In genomic region chr9:13295556-13295955, GRCh38 we compare ENCODE assay signal across 21 cellular contexts. TPM values are rescaled to one million over a fixed set of nuclear protein-coding genes. Genes with fewer than 3 reads are reported as not detected.
DNase-seq lines count a peak whose midpoint lies in the region; ATAC-seq, FAIRE-seq and TF ChIP-seq lines count a peak whose summit lies in the region.
"Had no signal": no experiment of that assay in that cellular context is flagged by ENCODE, and none has a peak within 500 bp of the region (broad histone marks: within the 10 kb centered on the region; RNA-seq: fewer than 3 reads in every experiment).

No MANE protein-coding gene starts in this region.

- H3K27me3 ChIP-seq in K562 (ENCODE audit: control insufficient read depth in 2 of 2, insufficient read depth in 2 of 2, low read length in 2 of 2) (no peaks in the 10 kb centered on the region), adrenal gland (no peaks in the 10 kb centered on the region)
- H3K27me3 ChIP-seq: MG63 had no signal

- no peaks in the 10 kb centered on the region for H4K20me1 ChIP-seq in K562 (replicated peaks; ENCODE audit: control insufficient read depth, insufficient read depth, low read length)

- H3K9me1 ChIP-seq in K562 (ENCODE audit: control insufficient read depth, insufficient read depth, low read length): no peaks in the 10 kb centered on the region

- no peak for TF ChIP-seq CTCF in K562 (IDR thresholded peaks at IDR 0.05 in 2 of 3, conservative IDR thresholded peaks at IDR 0.05 in 1 of 3; ENCODE audit: insufficient read depth in 2 of 3, low read depth in 1 of 3, low read length in 3 of 3)
- no peak for TF ChIP-seq CTCF in retinal pigment epithelial cell (conservative IDR thresholded peaks at IDR 0.05; ENCODE audit: low read depth, low read length)
- TF ChIP-seq CTCF in adrenal gland (IDR thresholded peaks at IDR 0.05): no peak

- ATAC-seq in Right ventricle myocardium superior (ENCODE audit: poor library complexity) (peak; percentile 24), left cardiac atrium (no peak), K562 (no peak)
- ATAC-seq: PC-3 had no signal

- no peaks in the 10 kb centered on the region for H3K79me2 ChIP-seq in K562 (ENCODE audit: control insufficient read depth, insufficient read depth, low read length)

- in situ Hi-C loops in K562 (cut with MboI): no loop called here

- H3K4me1 ChIP-seq in K562 (replicated peaks in 1 of 2; ENCODE audit: control insufficient read depth in 2 of 2, insufficient read depth in 2 of 2, low read length in 2 of 2) (no peaks in the 10 kb centered on the region), adrenal gland (replicated peaks in 1 of 2) (no peaks in the 10 kb centered on the region)

- no peak overlapping the region for H3K4me3 ChIP-seq in K562
- H3K4me3 ChIP-seq in retinal pigment epithelial cell (ENCODE audit: low read length): no peak overlapping the region
- no peak overlapping the region for H3K4me3 ChIP-seq in adrenal gland
- H3K4me3 ChIP-seq: GM23248, MG63, SK-N-MC had no signal

- TF ChIP-seq RAD21 in K562 (CRISPR knock-in tag; conservative IDR thresholded peaks at IDR 0.05 in 1 of 2, IDR thresholded peaks at IDR 0.05 in 1 of 2): no peak

- POLR2A ChIA-PET in K562 (lab: Yijun Ruan, JAX): no interaction called here

- intact Hi-C loops in Right ventricle myocardium superior (cut with DNase I) (loop anchor here (10.0 kb wide), 1 partner anchor 51 kb away; no protein-coding TSS in a partner anchor), left cardiac atrium (cut with DNase I) (no loop called here), K562 (cut with micrococcal nuclease) (no loop called here), adrenal gland (cut with DNase I) (no loop called here)

- TF ChIP-seq POLR2A in K562 (conservative IDR thresholded peaks at IDR 0.05) (no peak), adrenal gland (IDR thresholded peaks at IDR 0.05) (no peak)

- no peak for TF ChIP-seq EP300 in K562 (IDR thresholded peaks at IDR 0.05; ENCODE audit: low read length)

- H3K36me3 ChIP-seq in K562 (ENCODE audit: control insufficient read depth, insufficient read depth, low read length): no peaks in the 10 kb centered on the region
- no peaks in the 10 kb centered on the region for H3K36me3 ChIP-seq in adrenal gland (replicated peaks in 1 of 2)
- H3K36me3 ChIP-seq: MG63 had no signal

- no peak overlapping the region for H3K9ac ChIP-seq in K562 (ENCODE audit: insufficient read depth in 1 of 2, low read depth in 2 of 2, low read length in 2 of 2)
- H3K9ac ChIP-seq: GM23248 had no signal

- no peak for DNase-seq in Right ventricle myocardium superior
- DNase-seq in left cardiac atrium: no peak
- DNase-seq in K562 (ENCODE audit: extremely low read depth in 1 of 4, low spot score in 3 of 4): no peak
- DNase-seq in kidney glomerular epithelial cell (lab: John Stamatoyannopoulos, UW): peak; percentile 15
- DNase-seq in retinal pigment epithelial cell (ENCODE audit: low read depth): peak; percentile 91
- DNase-seq in adrenal gland: no peak
- no peak for DNase-seq in SHP77 treated with DMSO at 0.1 percent for 48 hours (lab: John Stamatoyannopoulos, UW)
- no peak for DNase-seq in NOMO-1 treated with dmso at 0.1 percent for 144 hours (lab: John Stamatoyannopoulos, UW; ENCODE audit: unreplicated experiment)
- DNase-seq: CD4-positive, alpha-beta memory T cell; GF-D8; GM23248; KG1; MG63; NCI-H1105; NCI-H1694; NCI-H2227 treated with DMSO at 0.1 percent for 48 hours; NCI-H526 treated with DMSO at 0.1 percent for 48 hours; PC-3 had no signal

- H3K27ac ChIP-seq in K562 (ENCODE audit: extremely low read depth, low read depth, low read length) (no peak overlapping the region), adrenal gland (no peak overlapping the region)
- H3K27ac ChIP-seq: GM23248, SK-N-MC had no signal

- H3K4me2 ChIP-seq in K562 (ENCODE audit: insufficient read depth, low read length): no peak overlapping the region

- H3K9me3 ChIP-seq in K562 (replicated peaks; ENCODE audit: control insufficient read depth, insufficient read depth, low read depth, low read length): no peaks in the 10 kb centered on the region
- H3K9me3 ChIP-seq in adrenal gland (replicated peaks in 1 of 3): no peaks in the 10 kb centered on the region

- no peak for FAIRE-seq in K562 (lab: Jason Lieb, UNC)
- FAIRE-seq: GM12891, GM18507 had no signal

- no peak overlapping the region for H2AFZ ChIP-seq in K562 (ENCODE audit: low read depth, low read length)
- H2AFZ ChIP-seq: GM23248 had no signal

- CTCF ChIA-PET in K562 (lab: Yijun Ruan, JAX; ENCODE audit: low intra/inter-chr PET ratio): no interaction called here

- 9% methylated on average over 1 of the region's 1 CpG for WGBS in K562 (ENCODE audit: insufficient coverage, low coverage, missing lambda C conversion rate)
- 80 to 94% (median 81%) methylated on average over 1 of the region's 1 CpG for WGBS in adrenal gland, 4 donors

- BruUV-seq in K562 (replicated peaks; lab: Mats Ljungman, UMichigan): no TSS peak

TF ChIP-seq in K562, 482 proteins besides CTCF, POLR2A, EP300 and RAD21:
- TF ChIP-seq PBX2 (CRISPR knock-in tag; IDR thresholded peaks at IDR 0.05; ENCODE audit: low read depth): no peak
- peak; percentile 46 for TF ChIP-seq PBX2 (tag; conservative IDR thresholded peaks at IDR 0.05; ENCODE audit: low read depth)
- no peak for TF ChIP-seq PRDM10 (IDR thresholded peaks at IDR 0.05; ENCODE audit: partially characterized antibody)
TF ChIP-seq in K562: peak in this region for 1.

RNA-seq across cellular contexts. Expression of gene MPDZ, which starts 16.1 kb away (rescaled TPM):
- total RNA-seq in Right ventricle myocardium superior (64.3 TPM), left cardiac atrium (10 to 100 TPM; 52.3 to 63.1 TPM), K562 (2014; rRNA removed) (4.6 and 4.9 TPM in 2 replicates), K562 (2014; rRNA removed; fragmentation: Illumina TruSeq; extraction: Trizol) (6.6 and 7.0 TPM in 2 replicates), K562 (2015; rRNA removed; fragmentation: Illumina TruSeq; extraction: Trizol) (7.6 and 8.3 TPM in 2 replicates), K562 (2021) (5.7 and 6.1 TPM in 2 replicates), adrenal gland (10 to 100 TPM; 20.7 to 46.0 (median 35.0) TPM)
- 10.0 and 26.5 TPM in 2 replicates for total RNA-seq in K562 (2011; cell fraction: chromatin; rRNA removed; ENCODE audit: low replicate concordance)
- 3.0 and 5.0 TPM in 2 replicates for total RNA-seq in K562 (2011; cell fraction: nucleolus; rRNA removed)
- 9.0 and 12.2 TPM in 2 replicates for total RNA-seq in K562 (2011; cell fraction: nucleoplasm; rRNA removed)
- polyA plus RNA-seq in K562 (2011; rRNA removed) (0.84 and 13.2 TPM in 2 replicates), K562 (2014; fragmentation: Illumina TruSeq; extraction: Trizol) (5.7 and 7.4 TPM in 2 replicates), K562 (2014; fragmentation: Nextera tagmentation; extraction: Ambion mirVana) (1 to 10 TPM; 3.9 to 4.2 TPM), K562 (2014; rRNA removed) (5.0 and 5.8 TPM in 2 replicates), adrenal gland (10 to 100 TPM; 10.7 to 24.0 (median 16.4) TPM)
- 0.25 and 3.6 TPM in 2 replicates for polyA plus RNA-seq in K562 (2011; cell fraction: cytosol; rRNA removed)
- 1.7 and 22.8 TPM in 2 replicates for polyA plus RNA-seq in K562 (2011; cell fraction: nucleus; rRNA removed)
- 5.0 and 5.2 TPM in 2 replicates for polyA plus RNA-seq in K562 (2012)
- 2.9 and 28.2 TPM in 2 replicates for polyA minus RNA-seq in K562 (2011; rRNA and poly(A)+ RNA removed)
- polyA minus RNA-seq in K562 (2011; cell fraction: cytosol; rRNA and poly(A)+ RNA removed): 0.36 and 8.1 TPM in 2 replicates
- 2.2 and 15.2 TPM in 2 replicates for polyA minus RNA-seq in K562 (2011; cell fraction: nucleus; rRNA and poly(A)+ RNA removed)
- total RNA-seq: CD4-positive, alpha-beta memory T cell had no signal
- polyA plus RNA-seq: CD4-positive, alpha-beta memory T cell had no signal

Comparison
In these comparisons a context has a peak if more than half of its experiments do, and no peak if none do; other contexts are left out.
1. DNase-seq: peak in kidney glomerular epithelial cell (single experiment) and retinal pigment epithelial cell (single experiment); none in Right ventricle myocardium superior (single experiment), left cardiac atrium (single experiment), K562 (0 of 4), adrenal gland (0 of 7), SHP77 treated with DMSO at 0.1 percent for 48 hours (single experiment) and NOMO-1 treated with dmso at 0.1 percent for 144 hours (single experiment).